ENCODE assay signal across 32 cellular contexts in the genomic region with DNA sequence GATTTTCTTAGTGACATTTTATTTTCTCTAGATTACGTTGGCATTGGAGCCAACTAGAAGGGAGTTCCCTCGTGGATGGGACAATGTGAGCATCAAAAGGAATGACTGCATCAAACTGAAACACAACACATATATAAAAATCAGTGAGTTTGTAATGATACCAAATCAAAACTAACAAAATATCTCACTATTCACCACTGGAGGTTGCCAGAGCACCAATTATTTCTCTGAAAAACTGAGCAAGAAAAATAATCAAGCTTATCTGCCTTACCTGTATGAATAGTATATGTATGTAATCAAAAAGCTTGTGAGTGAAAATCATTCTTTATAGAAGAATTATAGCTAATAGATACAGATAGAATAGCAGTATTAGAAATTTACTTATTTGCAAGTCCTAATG. TPM values are rescaled to one million over a fixed set of nuclear protein-coding genes. Genes with fewer than 3 reads are reported as not detected.
"Had no signal": no experiment of that assay in that cellular context is flagged by ENCODE, and none has a peak within 500 bp of the region (broad histone marks: within the 10 kb centered on the region; RNA-seq: fewer than 3 reads in every experiment).

No MANE protein-coding gene starts in this region.

- H3K27me3 ChIP-seq: gastroesophageal sphincter, hepatocyte, neutrophil, right lobe of liver, testis, transverse colon had no signal

- H3K27ac ChIP-seq: epithelial cell of prostate, gastroesophageal sphincter, hepatocyte, left ventricle myocardium inferior, neutrophil, right lobe of liver, testis, transverse colon had no signal

- H3K4me1 ChIP-seq: gastroesophageal sphincter, left ventricle myocardium inferior, right lobe of liver, testis, transverse colon had no signal

- DNase-seq: activated CD4-positive, alpha-beta T cell treated with anti-CD3 and anti-CD28 coated beads for 1 hour; activated CD4-positive, alpha-beta T cell treated with anti-CD3 and anti-CD28 coated beads, Interleukin-2, amount 50 U/mL, for 1 hour; activated effector memory CD4-positive, alpha-beta T cell treated with Interleukin-2 at 50 U/mL for 16 hours; activated naive CD4-positive, alpha-beta T cell treated with Interleukin-2 at 50 U/mL for 16 hours; activated T-cell treated with anti-CD3 and anti-CD28 coated beads for 4 hours; activated T-cell treated with anti-CD3 and anti-CD28 coated beads, Interleukin-2, amount 50 U/mL, for 72 hours; anterior cingulate cortex; effector CD8-positive, alpha-beta T cell; islet precursor cell; left ventricle myocardium inferior; right lobe of liver; stimulated activated CD4-positive, alpha-beta T cell treated with anti-CD3 and anti-CD28 coated beads, Interleukin-12 subunit alpha, Interleukin-12 subunit beta, amount 100 ng/mL, for 4 hours; stimulated activated CD4-positive, alpha-beta T cell treated with anti-CD3 and anti-CD28 coated beads, Interleukin-4, amount 100 ng/mL, for 1 hour; stimulated activated naive CD8-positive, alpha-beta T cell treated with anti-CD3 and anti-CD28 coated beads, Interleukin-15, Interleukin-2, amounts not matched to agents 100 U/mL and 50 U/mL, for 24 hours; T1000; testis; transverse colon had no signal

- ATAC-seq: activated T-cell treated with anti-CD3 and anti-CD28 coated beads, Interleukin-2, amount 50 U/mL, for 72 hours; gastroesophageal sphincter; right lobe of liver; stimulated activated naive CD8-positive, alpha-beta T cell treated with anti-CD3 and anti-CD28 coated beads, Interleukin-15, Interleukin-2, amounts not matched to agents 100 U/mL and 50 U/mL, for 24 hours had no signal

- H3K79me2 ChIP-seq: hepatocyte had no signal

- H3K4me3 ChIP-seq: gastroesophageal sphincter, hepatocyte, left ventricle myocardium inferior, right lobe of liver, testis, transverse colon had no signal

- H3K27ac Mint-ChIP-seq: activated naive CD8-positive, alpha-beta T cell; activated T-cell treated with anti-CD3 and anti-CD28 coated beads, Interleukin-2, amount 50 U/mL, for 72 hours; nephron had no signal

- H3K36me3 ChIP-seq: gastroesophageal sphincter, left ventricle myocardium inferior, neutrophil, right lobe of liver, transverse colon had no signal

- H3K4me3 Mint-ChIP-seq: activated naive CD8-positive, alpha-beta T cell; activated T-cell treated with anti-CD3 and anti-CD28 coated beads, Interleukin-2, amount 50 U/mL, for 72 hours; central memory CD8-positive, alpha-beta T cell; nephron had no signal

- H3K4me1 Mint-ChIP-seq: central memory CD8-positive, alpha-beta T cell; nephron had no signal

- H2AFZ ChIP-seq: hepatocyte had no signal

- H3K9me3 Mint-ChIP-seq: central memory CD8-positive, alpha-beta T cell; nephron had no signal

- H3K4me2 ChIP-seq: hepatocyte had no signal

- H3K9me3 ChIP-seq: neutrophil, right lobe of liver, testis, transverse colon had no signal

RNA-seq across cellular contexts. Expression of gene OTOL1, which starts 46.8 kb away (rescaled TPM):
- total RNA-seq: activated T-cell treated with anti-CD3 and anti-CD28 coated beads, Interleukin-2, amount 50 U/mL, for 72 hours; bronchial epithelial cell; dermis microvascular lymphatic vessel endothelial cell; gastroesophageal sphincter; hepatocyte; left ventricle myocardium inferior; lung microvascular endothelial cell; mucosa of gallbladder; osteocyte; posterior vena cava; right lobe of liver; skeletal muscle tissue; testis; transverse colon; urinary bladder had no signal
